15 cellular contexts compared by ENCODE assay signal in genomic region chr1:235035928-235036327, GRCh38.
DNase-seq lines count a peak whose midpoint lies in the region; ATAC-seq and TF ChIP-seq lines count a peak whose summit lies in the region.
"Had no signal": no experiment of that assay in that cellular context is flagged by ENCODE, and none has a peak within 500 bp of the region (broad histone marks: within the 10 kb centered on the region; RNA-seq: fewer than 3 reads in every experiment).

No MANE protein-coding gene starts in this region.

- H3K4me3 ChIP-seq in HEK293 (ENCODE audit: low read depth, low read length) (no peak overlapping the region), sigmoid colon (no peak overlapping the region), body of pancreas (no peak overlapping the region), prostate gland (no peak overlapping the region)
- H3K4me3 ChIP-seq: GM23338 had no signal

- peaks cover 2% of the 10 kb centered on the region for H3K4me1 Mint-ChIP-seq in central memory CD8-positive, alpha-beta T cell
- H3K4me1 Mint-ChIP-seq: GM23338 had no signal

- no peaks in the 10 kb centered on the region for H3K36me3 Mint-ChIP-seq in central memory CD8-positive, alpha-beta T cell (ENCODE audit: insufficient read depth)

- H3K27me3 Mint-ChIP-seq in central memory CD8-positive, alpha-beta T cell: no peaks in the 10 kb centered on the region
- H3K27me3 Mint-ChIP-seq: CD4-positive, alpha-beta T cell had no signal

- H3K9me3 ChIP-seq in HEK293 (ENCODE audit: control insufficient read depth, insufficient read depth, low read depth, low read length): no peaks in the 10 kb centered on the region
- no peaks in the 10 kb centered on the region for H3K9me3 ChIP-seq in sigmoid colon
- no peaks in the 10 kb centered on the region for H3K9me3 ChIP-seq in body of pancreas
- no peaks in the 10 kb centered on the region for H3K9me3 ChIP-seq in prostate gland

- ATAC-seq in central memory CD8-positive, alpha-beta T cell (replicated peaks; ENCODE audit: extremely low read depth, poor library complexity, severe bottlenecking): no peak
- ATAC-seq in body of pancreas (no peak), GM21723 (IDR thresholded peaks at IDR 0.05; ENCODE audit: unreplicated experiment) (no peak)
- ATAC-seq: GM23338 had no signal

- CTCF ChIA-PET in HEK293 (lab: Yijun Ruan, JAX): no interaction called here

- peaks cover 18% of the 10 kb centered on the region for H3K9me3 Mint-ChIP-seq in central memory CD8-positive, alpha-beta T cell

- intact Hi-C loops in sigmoid colon (cut with DNase I) (no loop called here), body of pancreas (cut with DNase I) (no loop called here), prostate gland (cut with DNase I) (no loop called here)

- no peak overlapping the region for H3K4me3 Mint-ChIP-seq in central memory CD8-positive, alpha-beta T cell
- H3K4me3 Mint-ChIP-seq: CD4-positive, alpha-beta T cell; GM23338; HFFc6 had no signal

- peak overlapping the region; percentile 25 for H3K27ac Mint-ChIP-seq in central memory CD8-positive, alpha-beta T cell (ENCODE audit: low read depth)
- H3K27ac Mint-ChIP-seq: CD4-positive, alpha-beta T cell; GM23338; HFFc6 had no signal

- TF ChIP-seq EP300 in sigmoid colon (IDR thresholded peaks at IDR 0.05): no peak

- H3K36me3 ChIP-seq in HEK293 (ENCODE audit: control insufficient read depth in 2 of 2, insufficient read depth in 1 of 2, low read length in 2 of 2) (no peaks in the 10 kb centered on the region), sigmoid colon (no peaks in the 10 kb centered on the region), body of pancreas (replicated peaks in 1 of 2; ENCODE audit: insufficient read depth in 1 of 2, low read depth in 2 of 2) (no peaks in the 10 kb centered on the region), prostate gland (no peaks in the 10 kb centered on the region)

- no peak for DNase-seq in central memory CD8-positive, alpha-beta T cell (ENCODE audit: low spot score in 2 of 2)
- peak; percentile 12 for DNase-seq in sigmoid colon
- no peak for DNase-seq in body of pancreas
- DNase-seq in prostate gland (ENCODE audit: low spot score): no peak
- DNase-seq: CD4-positive, alpha-beta T cell; DMS153; DMS79; GDM1; HCEC 1CT; HFFc6; IMR-90 had no signal

- 98 to 99% methylated on average over 2 of the region's 2 CpGs for WGBS in sigmoid colon, 2 donors
- WGBS in body of pancreas, 2 donors: 85 to 93% methylated on average over 2 of the region's 2 CpGs
- WGBS in prostate gland: 92% methylated on average over 2 of the region's 2 CpGs

- TF ChIP-seq POLR2A in sigmoid colon (IDR thresholded peaks at IDR 0.05) (no peak), body of pancreas (IDR thresholded peaks at IDR 0.05) (no peak), prostate gland (IDR thresholded peaks at IDR 0.05) (no peak)

- no peaks in the 10 kb centered on the region for H3K27me3 ChIP-seq in sigmoid colon
- H3K27me3 ChIP-seq in body of pancreas: no peaks in the 10 kb centered on the region
- no peaks in the 10 kb centered on the region for H3K27me3 ChIP-seq in prostate gland (replicated peaks; ENCODE audit: insufficient read depth)

- no peak for TF ChIP-seq CTCF in HEK293 (tag by site-specific recombination; IDR thresholded peaks at IDR 0.05)
- no peak for TF ChIP-seq CTCF in sigmoid colon (IDR thresholded peaks at IDR 0.05)
- TF ChIP-seq CTCF in body of pancreas (IDR thresholded peaks at IDR 0.05): no peak
- TF ChIP-seq CTCF in prostate gland (IDR thresholded peaks at IDR 0.05): no peak

- POLR2A ChIA-PET in HEK293 (lab: Yijun Ruan, JAX): no interaction called here

- H3K4me1 ChIP-seq in HEK293 (ENCODE audit: control insufficient read depth, insufficient read depth, low read length) (no peaks in the 10 kb centered on the region), sigmoid colon (no peaks in the 10 kb centered on the region), body of pancreas (no peaks in the 10 kb centered on the region), prostate gland (replicated peaks) (no peaks in the 10 kb centered on the region)

- H3K27ac ChIP-seq in HEK293 (ENCODE audit: extremely low read depth, low read depth, low read length): no peak overlapping the region
- no peak overlapping the region for H3K27ac ChIP-seq in sigmoid colon
- no peak overlapping the region for H3K27ac ChIP-seq in body of pancreas
- H3K27ac ChIP-seq in prostate gland: no peak overlapping the region
- H3K27ac ChIP-seq: C4-2B had no signal

TF ChIP-seq in HEK293, 187 proteins besides CTCF, POLR2A, EP300 and RAD21:
- TF ChIP-seq ZNF121 (tag by site-specific recombination; IDR thresholded peaks at IDR 0.05) (peak; percentile 86), EGR2 (tag by site-specific recombination; IDR thresholded peaks at IDR 0.05; ENCODE audit: low read depth) (no peak)
TF ChIP-seq in HEK293: peak in this region for 1.
